Comparison of ENCODE assay signal across 17 cellular contexts in genomic region chr14:97640031-97640430, GRCh38.
DNase-seq lines count a peak whose midpoint lies in the region; ATAC-seq and TF ChIP-seq lines count a peak whose summit lies in the region.
"Had no signal": no experiment of that assay in that cellular context is flagged by ENCODE, and none has a peak within 500 bp of the region (broad histone marks: within the 10 kb centered on the region; RNA-seq: fewer than 3 reads in every experiment).

No MANE protein-coding gene starts in this region.

- no peak for TF ChIP-seq CTCF in WTC11 (IDR thresholded peaks at IDR 0.05)

- no peak for DNase-seq in activated T-cell treated with anti-CD3 and anti-CD28 coated beads, Interleukin-2, amount 50 U/mL, for 72 hours
- DNase-seq in activated T-cell treated with anti-CD3 and anti-CD28 coated beads for 4 hours (no peak), WTC11 (ENCODE audit: low spot score) (peak; percentile 51), iPS-NIHi7 (ENCODE audit: extremely low spot score) (peak; percentile 29), SK-N-DZ (ENCODE audit: low spot score) (no peak), C1 segment of cervical spinal cord (lab: John Stamatoyannopoulos, UW) (no peak), hepatic stellate cell (ENCODE audit: low spot score) (no peak)
- no peak for DNase-seq in activated CD4-positive, CD25-positive, alpha-beta regulatory T cell treated with anti-CD3 and anti-CD28 coated beads, Interleukin-2, amount 50 U/mL, for 72 hours
- DNase-seq: CD8-positive, alpha-beta memory T cell; DND-41; NCI-H1417; NCI-H2029 treated with DMSO at 0.1 percent for 48 hours; NCI-H510A; NCI-H82 had no signal

- ATAC-seq in activated T-cell treated with anti-CD3 and anti-CD28 coated beads, Interleukin-2, amount 50 U/mL, for 72 hours (replicated peaks in 1 of 2) = no peak
- ATAC-seq in WTC11 = peak; percentile 76
- ATAC-seq: Panc1, Right ventricle myocardium inferior had no signal

- peak overlapping the region; percentile 6 for H3K27ac Mint-ChIP-seq in activated T-cell treated with anti-CD3 and anti-CD28 coated beads, Interleukin-2, amount 50 U/mL, for 72 hours
- peak overlapping the region; percentile 91 for H3K27ac Mint-ChIP-seq in WTC11

- H3K4me3 Mint-ChIP-seq in activated T-cell treated with anti-CD3 and anti-CD28 coated beads, Interleukin-2, amount 50 U/mL, for 72 hours = no peak overlapping the region
- no peak overlapping the region for H3K4me3 Mint-ChIP-seq in WTC11
- H3K4me3 Mint-ChIP-seq: CD8-positive, alpha-beta memory T cell; IgD-negative memory B cell had no signal

- H3K27me3 Mint-ChIP-seq in activated T-cell treated with anti-CD3 and anti-CD28 coated beads, Interleukin-2, amount 50 U/mL, for 72 hours (ENCODE audit: low read depth) = no peaks in the 10 kb centered on the region
- H3K27me3 Mint-ChIP-seq in WTC11 (ENCODE audit: low read depth) = peaks cover 3% of the 10 kb centered on the region

- peaks cover 70% of the 10 kb centered on the region for H3K4me1 Mint-ChIP-seq in activated T-cell treated with anti-CD3 and anti-CD28 coated beads, Interleukin-2, amount 50 U/mL, for 72 hours (ENCODE audit: low read depth)
- H3K4me1 Mint-ChIP-seq in WTC11 = peaks cover 71% of the 10 kb centered on the region
- H3K4me1 Mint-ChIP-seq: IgD-negative memory B cell had no signal

- CTCF ChIA-PET in WTC11 (lab: Charles Lee) = no interaction called here

- H3K36me3 Mint-ChIP-seq in activated T-cell treated with anti-CD3 and anti-CD28 coated beads, Interleukin-2, amount 50 U/mL, for 72 hours (ENCODE audit: insufficient read depth in 2 of 2) = no peaks in the 10 kb centered on the region
- peaks cover 5% of the 10 kb centered on the region; the same call in 1 of the 2 replicates for H3K36me3 Mint-ChIP-seq in WTC11

- H3K9me3 Mint-ChIP-seq in activated T-cell treated with anti-CD3 and anti-CD28 coated beads, Interleukin-2, amount 50 U/mL, for 72 hours = no peaks in the 10 kb centered on the region
- peaks cover 13% of the 10 kb centered on the region for H3K9me3 Mint-ChIP-seq in WTC11
- H3K9me3 Mint-ChIP-seq: CD8-positive, alpha-beta memory T cell had no signal

- POLR2A ChIA-PET in WTC11 (lab: Charles Lee) = no interaction called here

TF ChIP-seq in WTC11, 78 proteins besides CTCF, POLR2A, EP300 and RAD21:
- no peak for TF ChIP-seq AFF4 (CRISPR knock-in tag; IDR thresholded peaks at IDR 0.05; ENCODE audit: borderline replicate concordance)
- TF ChIP-seq, protein P1, sequence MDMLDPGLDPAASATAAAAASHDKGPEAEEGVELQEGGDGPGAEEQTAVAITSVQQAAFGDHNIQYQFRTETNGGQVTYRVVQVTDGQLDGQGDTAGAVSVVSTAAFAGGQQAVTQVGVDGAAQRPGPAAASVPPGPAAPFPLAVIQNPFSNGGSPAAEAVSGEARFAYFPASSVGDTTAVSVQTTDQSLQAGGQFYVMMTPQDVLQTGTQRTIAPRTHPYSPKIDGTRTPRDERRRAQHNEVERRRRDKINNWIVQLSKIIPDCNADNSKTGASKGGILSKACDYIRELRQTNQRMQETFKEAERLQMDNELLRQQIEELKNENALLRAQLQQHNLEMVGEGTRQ (CRISPR knock-in tag; IDR thresholded peaks at IDR 0.05) = peak; percentile 50
- TF ChIP-seq JAZF1 (CRISPR knock-in tag; IDR thresholded peaks at IDR 0.05) = no peak
- no peak for TF ChIP-seq ZNF423 (CRISPR knock-in tag; IDR thresholded peaks at IDR 0.05)
- TF ChIP-seq SP1 (CRISPR knock-in tag; conservative IDR thresholded peaks at IDR 0.05) = no peak
- TF ChIP-seq, protein P2, sequence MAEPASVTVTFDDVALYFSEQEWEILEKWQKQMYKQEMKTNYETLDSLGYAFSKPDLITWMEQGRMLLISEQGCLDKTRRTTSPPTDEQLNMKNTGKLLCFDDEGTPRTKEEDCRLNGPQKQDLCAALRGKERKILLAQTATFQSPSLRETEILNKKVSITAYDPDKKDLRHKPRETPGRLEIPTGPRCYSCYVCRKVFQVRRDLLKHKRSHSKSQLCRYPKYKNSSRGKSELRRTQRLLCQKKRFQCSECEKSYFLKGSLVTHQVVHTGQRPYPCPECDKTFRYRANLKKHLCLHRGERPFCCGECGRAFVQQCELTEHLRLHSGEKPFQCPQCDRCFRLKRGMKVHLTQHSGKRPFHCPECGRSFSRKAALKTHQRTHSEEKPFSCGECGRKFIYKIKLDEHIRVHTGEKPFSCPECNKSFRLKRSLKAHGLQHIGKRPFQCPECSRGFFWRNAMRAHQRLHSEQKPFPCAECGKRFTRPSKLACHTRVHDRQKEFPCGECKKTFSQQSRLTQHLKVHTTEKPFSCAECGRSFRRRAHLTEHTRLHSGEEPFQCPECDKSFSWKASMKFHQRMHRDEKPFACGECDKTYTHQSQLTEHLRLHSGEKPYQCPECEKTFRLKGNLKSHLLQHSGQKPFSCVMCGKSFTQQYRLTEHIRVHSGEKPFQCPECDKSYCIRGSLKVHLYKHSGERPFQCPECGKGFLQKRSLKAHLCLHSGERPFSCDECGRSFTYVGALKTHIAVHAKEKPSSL (CRISPR knock-in tag; conservative IDR thresholded peaks at IDR 0.05) = no peak

Comparison
In these comparisons a context has a peak if more than half of its experiments do, and no peak if none do; other contexts are left out.
1. DNase-seq: peak in WTC11 (single experiment) and iPS-NIHi7 (single experiment); none in activated T-cell treated with anti-CD3 and anti-CD28 coated beads, Interleukin-2, amount 50 U/mL, for 72 hours (0 of 2), activated T-cell treated with anti-CD3 and anti-CD28 coated beads for 4 hours (single experiment), activated CD4-positive, CD25-positive, alpha-beta regulatory T cell treated with anti-CD3 and anti-CD28 coated beads, Interleukin-2, amount 50 U/mL, for 72 hours (single experiment), SK-N-DZ (single experiment), C1 segment of cervical spinal cord (0 of 14) and hepatic stellate cell (single experiment).